Comparison of ENCODE assay signal across 18 cellular contexts in genomic region chr5:139100825-139101224, GRCh38.
DNase-seq lines count a peak whose midpoint lies in the region; ATAC-seq, FAIRE-seq and TF ChIP-seq lines count a peak whose summit lies in the region.
"Had no signal": no experiment of that assay in that cellular context is flagged by ENCODE, and none has a peak within 500 bp of the region (broad histone marks: within the 10 kb centered on the region; RNA-seq: fewer than 3 reads in every experiment).

No MANE protein-coding gene starts in this region.

- no peak for TF ChIP-seq POLR2A in breast epithelium (IDR thresholded peaks at IDR 0.05)

- H3K27me3 Mint-ChIP-seq in MCF 10A (ENCODE audit: insufficient read depth, unreplicated experiment) = no peaks in the 10 kb centered on the region
- H3K27me3 Mint-ChIP-seq: stimulated activated memory B cell treated with anti-CD40 and anti-IgM and Interleukin-4, amounts not matched to agents 10 μg/mL and 1 μg/mL and 100 μg/mL, for 72 hours had no signal

- H3K27me3 ChIP-seq in breast epithelium (no peaks in the 10 kb centered on the region), PC-9 (ENCODE audit: insufficient read depth, low read depth) (no peaks in the 10 kb centered on the region), small intestine (ENCODE audit: control insufficient read depth in 2 of 2, insufficient read depth in 2 of 2, low read length in 2 of 2) (no peaks in the 10 kb centered on the region)

- ATAC-seq in esophagus mucosa (peak; percentile 65), GM21737 (IDR thresholded peaks at IDR 0.05; ENCODE audit: unreplicated experiment) (no peak)
- ATAC-seq: stimulated activated memory B cell treated with anti-CD40 and anti-IgM and Interleukin-4, amounts not matched to agents 10 μg/mL and 1 μg/mL and 100 μg/mL, for 72 hours had no signal

- H3K9me3 ChIP-seq in breast epithelium = no peaks in the 10 kb centered on the region
- no peaks in the 10 kb centered on the region for H3K9me3 ChIP-seq in PC-9 (ENCODE audit: insufficient read depth, low read depth)
- no peaks in the 10 kb centered on the region for H3K9me3 ChIP-seq in small intestine (ENCODE audit: control insufficient read depth, low read depth)

- H3K4me3 Mint-ChIP-seq in MCF 10A (ENCODE audit: unreplicated experiment) = no peak overlapping the region
- H3K4me3 Mint-ChIP-seq: activated CD4-positive, alpha-beta T cell treated with anti-CD3 and anti-CD28 coated beads, Interleukin-2, amount 10 ng/mL, durations not matched to agents 7 days and 5 days; stimulated activated memory B cell treated with anti-CD40 and anti-IgM and Interleukin-4, amounts not matched to agents 10 μg/mL and 1 μg/mL and 100 μg/mL, for 72 hours had no signal

- CTCF ChIA-PET in MCF 10A (lab: Yijun Ruan, JAX) (interaction anchor here (0.6 to 0.7 kb wide), 2 partner anchors 34 to 444 kb away, joined by 3 to 5 read pairs; no protein-coding TSS in a partner anchor), PC-9 (lab: Charles Lee) (no interaction called here)

- H4K20me1 ChIP-seq in PC-9 (ENCODE audit: insufficient read depth) = no peaks in the 10 kb centered on the region

- H3K36me3 Mint-ChIP-seq in MCF 10A (ENCODE audit: insufficient read depth, unreplicated experiment) = peaks cover 17% of the 10 kb centered on the region

- no peak overlapping the region for H3K4me2 ChIP-seq in PC-9

- peaks cover 4% of the 10 kb centered on the region; the same call in 1 of the 2 replicates for H3F3A ChIP-seq in PC-9 (ENCODE audit: insufficient read depth, low read depth)

- H3K27ac ChIP-seq in breast epithelium = no peak overlapping the region
- H3K27ac ChIP-seq in PC-9 = no peak overlapping the region
- no peak overlapping the region for H3K27ac ChIP-seq in small intestine (ENCODE audit: low read depth in 1 of 2, low read length in 1 of 2)
- H3K27ac ChIP-seq: HL-60 had no signal

- no peaks in the 10 kb centered on the region for H3K36me3 ChIP-seq in breast epithelium
- no peaks in the 10 kb centered on the region for H3K36me3 ChIP-seq in PC-9 (ENCODE audit: low read depth)
- H3K36me3 ChIP-seq in small intestine (ENCODE audit: control insufficient read depth in 2 of 2, insufficient read depth in 2 of 2, low read length in 2 of 2) = no peaks in the 10 kb centered on the region

- no peak for TF ChIP-seq CTCF in MCF 10A (IDR thresholded peaks at IDR 0.05; ENCODE audit: unreplicated experiment)
- no peak for TF ChIP-seq CTCF in breast epithelium (IDR thresholded peaks at IDR 0.05)
- no peak for TF ChIP-seq CTCF in PC-9 (conservative IDR thresholded peaks at IDR 0.05)

- no peak for FAIRE-seq in small intestine (lab: Jason Lieb, UNC)

- peaks cover 0 to 12% of the 10 kb centered on the region in 2 donors for H3K4me1 ChIP-seq in breast epithelium
- H3K4me1 ChIP-seq in PC-9 (replicated peaks; ENCODE audit: insufficient read depth) = peaks cover 14% of the 10 kb centered on the region
- H3K4me1 ChIP-seq in small intestine (ENCODE audit: control insufficient read depth in 2 of 2, insufficient read depth in 1 of 2, low read depth in 1 of 2, low read length in 1 of 2) = peaks cover 0 to under 1% of the 10 kb centered on the region in 2 donors

- no peak overlapping the region for H2AFZ ChIP-seq in PC-9

- H3K4me3 ChIP-seq in breast epithelium = no peak overlapping the region
- no peak overlapping the region for H3K4me3 ChIP-seq in PC-9
- no peak overlapping the region for H3K4me3 ChIP-seq in small intestine (ENCODE audit: low read depth in 1 of 2, low read length in 2 of 2)

- 80 to 86% (median 82%) methylated on average over 3 of the region's 3 CpGs for WGBS in small intestine, 3 donors

- no peaks in the 10 kb centered on the region for H3K9me2 ChIP-seq in PC-9 (ENCODE audit: insufficient read depth)

- no TSS peak for BruUV-seq in MCF 10A (replicated peaks; lab: Mats Ljungman, UMichigan)
- no TSS peak for BruUV-seq in PC-9 (replicated peaks; lab: Mats Ljungman, UMichigan)

- H3K79me2 ChIP-seq in PC-9 (ENCODE audit: low read depth) = no peaks in the 10 kb centered on the region

- intact Hi-C loops in MCF 10A (cut with micrococcal nuclease) = no loop called here
- intact Hi-C loops in breast epithelium (cut with DNase I; ENCODE audit: low total_unique reads) = no loop called here
- intact Hi-C loops in PC-9 (cut with micrococcal nuclease; ENCODE audit: unreplicated experiment) = no loop called here

- no peaks in the 10 kb centered on the region for H3K9me3 Mint-ChIP-seq in MCF 10A (ENCODE audit: unreplicated experiment)
- H3K9me3 Mint-ChIP-seq: activated CD4-positive, alpha-beta T cell treated with anti-CD3 and anti-CD28 coated beads, Interleukin-2, amount 10 ng/mL, durations not matched to agents 7 days and 5 days; stimulated activated memory B cell treated with anti-CD40 and anti-IgM and Interleukin-4, amounts not matched to agents 10 μg/mL and 1 μg/mL and 100 μg/mL, for 72 hours had no signal

- DNase-seq in MCF 10A (ENCODE audit: unreplicated experiment) (peak; percentile 91), breast epithelium (ENCODE audit: low spot score in 2 of 2) (no peak), PC-9 (peak; percentile 65 to 79), small intestine (peak; percentile 4), NOMO-1 treated with dmso at 0.1 percent for 144 hours (lab: John Stamatoyannopoulos, UW; ENCODE audit: unreplicated experiment) (no peak)
- no peak for DNase-seq in activated CD4-positive, alpha-beta T cell treated with anti-CD3 and anti-CD28 coated beads for 48 hours
- DNase-seq: activated CD4-positive, alpha-beta T cell treated with anti-CD3 and anti-CD28 coated beads, Interleukin-2, amount 10 ng/mL, durations not matched to agents 7 days and 5 days; activated naive CD4-positive, alpha-beta T cell treated with Interleukin-2 at 50 U/mL for 16 hours; AML-193; dermis blood vessel endothelial cell; NCI-H1105; NK-92 treated with Interleukin-12 subunit alpha and Interleukin-12 subunit beta, amount 100 ng/mL, for 24 hours; occipital lobe; stimulated activated CD4-positive, alpha-beta T cell treated with anti-CD3 and anti-CD28 coated beads, Interleukin-2, amount 100 ng/mL, for 24 hours had no signal

- peaks cover 25% of the 10 kb centered on the region for H3K4me1 Mint-ChIP-seq in MCF 10A (ENCODE audit: insufficient read depth, unreplicated experiment)
- H3K4me1 Mint-ChIP-seq: activated CD4-positive, alpha-beta T cell treated with anti-CD3 and anti-CD28 coated beads, Interleukin-2, amount 10 ng/mL, durations not matched to agents 7 days and 5 days; stimulated activated memory B cell treated with anti-CD40 and anti-IgM and Interleukin-4, amounts not matched to agents 10 μg/mL and 1 μg/mL and 100 μg/mL, for 72 hours had no signal

- POLR2A ChIA-PET in MCF 10A (lab: Yijun Ruan, JAX) = interaction anchor here (0.7 kb wide), 1 partner anchor 127 kb away, joined by 3 read pairs; no protein-coding TSS in a partner anchor
- POLR2A ChIA-PET in PC-9 (lab: Charles Lee; ENCODE audit: unreplicated experiment) = interaction anchor here (0.7 kb wide), 1 partner anchor 922 kb away, joined by 3 read pairs; the partner anchor contains the start of gene KIF20A

- H3K27ac Mint-ChIP-seq in MCF 10A (ENCODE audit: low read depth, unreplicated experiment) = no peak overlapping the region
- H3K27ac Mint-ChIP-seq: activated CD4-positive, alpha-beta T cell treated with anti-CD3 and anti-CD28 coated beads, Interleukin-2, amount 10 ng/mL, durations not matched to agents 7 days and 5 days; stimulated activated memory B cell treated with anti-CD40 and anti-IgM and Interleukin-4, amounts not matched to agents 10 μg/mL and 1 μg/mL and 100 μg/mL, for 72 hours had no signal

Comparison
In these comparisons a context has a peak if more than half of its experiments do, and no peak if none do; other contexts are left out.
1. DNase-seq: peak in MCF 10A (single experiment), PC-9 (2 of 2) and small intestine (single experiment); none in breast epithelium (0 of 2), NOMO-1 treated with dmso at 0.1 percent for 144 hours (single experiment) and activated CD4-positive, alpha-beta T cell treated with anti-CD3 and anti-CD28 coated beads for 48 hours (single experiment).